1 cellular context compared by ENCODE assay signal in genomic region chr10:84525120-84525806, GRCh38.
TF ChIP-seq lines count a peak whose summit lies in the region.

No MANE protein-coding gene starts in this region.

TF ChIP-seq in K562, 482 proteins besides CTCF, POLR2A, EP300 and RAD21 (continued from another document and continues in another):
- no peak for TF ChIP-seq SFPQ (IDR thresholded peaks at IDR 0.05; ENCODE audit: low read depth, low read length)
- TF ChIP-seq HMGN3 (IDR thresholded peaks at IDR 0.05; ENCODE audit: borderline replicate concordance, extremely low read depth, insufficient read length, low read depth, low read length) = peak; percentile 67
- TF ChIP-seq MTF1 (CRISPR knock-in tag; IDR thresholded peaks at IDR 0.05; ENCODE audit: borderline replicate concordance) = peak; percentile 94
- TF ChIP-seq SRSF3 (IDR thresholded peaks at IDR 0.05; ENCODE audit: insufficient read depth, low read length) = no peak
- peak; percentile 76 for TF ChIP-seq ZNF764 (CRISPR knock-in tag; IDR thresholded peaks at IDR 0.05; ENCODE audit: low read depth)
- peak; percentile 91; the same call in 1 of the 2 replicates for TF ChIP-seq NR4A1 (CRISPR knock-in tag; IDR thresholded peaks at IDR 0.05)
- peak; percentile 100 for TF ChIP-seq NR4A1 (tag; IDR thresholded peaks at IDR 0.05)
- no peak for TF ChIP-seq DNMT1 (IDR thresholded peaks at IDR 0.05)
- TF ChIP-seq ZNF133 (CRISPR knock-in tag; IDR thresholded peaks at IDR 0.05) = no peak
- TF ChIP-seq MITF (IDR thresholded peaks at IDR 0.05) = peak; percentile 27; the same call in 1 of the 2 replicates
- TF ChIP-seq DIDO1 (tag; IDR thresholded peaks at IDR 0.05; ENCODE audit: low read depth) = peak; percentile 85
- peak; percentile 67; the same call in 1 of the 2 replicates for TF ChIP-seq ZKSCAN1 (IDR thresholded peaks at IDR 0.05; ENCODE audit: low read depth, low read length)
- TF ChIP-seq ZBTB17 (CRISPR knock-in tag; IDR thresholded peaks at IDR 0.05) = peak; percentile 97
- peak; percentile 87 for TF ChIP-seq DDX20 (tag; IDR thresholded peaks at IDR 0.05; ENCODE audit: low read depth)
- TF ChIP-seq, protein P1, sequence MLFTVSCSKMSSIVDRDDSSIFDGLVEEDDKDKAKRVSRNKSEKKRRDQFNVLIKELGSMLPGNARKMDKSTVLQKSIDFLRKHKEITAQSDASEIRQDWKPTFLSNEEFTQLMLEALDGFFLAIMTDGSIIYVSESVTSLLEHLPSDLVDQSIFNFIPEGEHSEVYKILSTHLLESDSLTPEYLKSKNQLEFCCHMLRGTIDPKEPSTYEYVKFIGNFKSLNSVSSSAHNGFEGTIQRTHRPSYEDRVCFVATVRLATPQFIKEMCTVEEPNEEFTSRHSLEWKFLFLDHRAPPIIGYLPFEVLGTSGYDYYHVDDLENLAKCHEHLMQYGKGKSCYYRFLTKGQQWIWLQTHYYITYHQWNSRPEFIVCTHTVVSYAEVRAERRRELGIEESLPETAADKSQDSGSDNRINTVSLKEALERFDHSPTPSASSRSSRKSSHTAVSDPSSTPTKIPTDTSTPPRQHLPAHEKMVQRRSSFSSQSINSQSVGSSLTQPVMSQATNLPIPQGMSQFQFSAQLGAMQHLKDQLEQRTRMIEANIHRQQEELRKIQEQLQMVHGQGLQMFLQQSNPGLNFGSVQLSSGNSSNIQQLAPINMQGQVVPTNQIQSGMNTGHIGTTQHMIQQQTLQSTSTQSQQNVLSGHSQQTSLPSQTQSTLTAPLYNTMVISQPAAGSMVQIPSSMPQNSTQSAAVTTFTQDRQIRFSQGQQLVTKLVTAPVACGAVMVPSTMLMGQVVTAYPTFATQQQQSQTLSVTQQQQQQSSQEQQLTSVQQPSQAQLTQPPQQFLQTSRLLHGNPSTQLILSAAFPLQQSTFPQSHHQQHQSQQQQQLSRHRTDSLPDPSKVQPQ (CRISPR knock-in tag; IDR thresholded peaks at IDR 0.05; ENCODE audit: borderline replicate concordance) = peak; percentile 96
- peak; percentile 87 for TF ChIP-seq HINFP (tag; conservative IDR thresholded peaks at IDR 0.05; ENCODE audit: low read depth)
- TF ChIP-seq RHOXF2B (CRISPR knock-in tag; conservative IDR thresholded peaks at IDR 0.05) = 0 out of 2 replicates have a peak, but pooled peaks have one; percentile 22
- no peak for TF ChIP-seq PHB (CRISPR knock-in tag; IDR thresholded peaks at IDR 0.05)
- no peak for TF ChIP-seq FOXP1 (CRISPR knock-in tag; IDR thresholded peaks at IDR 0.05)
- TF ChIP-seq ZNF589 (CRISPR knock-in tag; IDR thresholded peaks at IDR 0.05; ENCODE audit: low read depth) = peak; percentile 92
- no peak for TF ChIP-seq SETDB1 (IDR thresholded peaks at IDR 0.05; ENCODE audit: low read length)
- TF ChIP-seq, protein P2, sequence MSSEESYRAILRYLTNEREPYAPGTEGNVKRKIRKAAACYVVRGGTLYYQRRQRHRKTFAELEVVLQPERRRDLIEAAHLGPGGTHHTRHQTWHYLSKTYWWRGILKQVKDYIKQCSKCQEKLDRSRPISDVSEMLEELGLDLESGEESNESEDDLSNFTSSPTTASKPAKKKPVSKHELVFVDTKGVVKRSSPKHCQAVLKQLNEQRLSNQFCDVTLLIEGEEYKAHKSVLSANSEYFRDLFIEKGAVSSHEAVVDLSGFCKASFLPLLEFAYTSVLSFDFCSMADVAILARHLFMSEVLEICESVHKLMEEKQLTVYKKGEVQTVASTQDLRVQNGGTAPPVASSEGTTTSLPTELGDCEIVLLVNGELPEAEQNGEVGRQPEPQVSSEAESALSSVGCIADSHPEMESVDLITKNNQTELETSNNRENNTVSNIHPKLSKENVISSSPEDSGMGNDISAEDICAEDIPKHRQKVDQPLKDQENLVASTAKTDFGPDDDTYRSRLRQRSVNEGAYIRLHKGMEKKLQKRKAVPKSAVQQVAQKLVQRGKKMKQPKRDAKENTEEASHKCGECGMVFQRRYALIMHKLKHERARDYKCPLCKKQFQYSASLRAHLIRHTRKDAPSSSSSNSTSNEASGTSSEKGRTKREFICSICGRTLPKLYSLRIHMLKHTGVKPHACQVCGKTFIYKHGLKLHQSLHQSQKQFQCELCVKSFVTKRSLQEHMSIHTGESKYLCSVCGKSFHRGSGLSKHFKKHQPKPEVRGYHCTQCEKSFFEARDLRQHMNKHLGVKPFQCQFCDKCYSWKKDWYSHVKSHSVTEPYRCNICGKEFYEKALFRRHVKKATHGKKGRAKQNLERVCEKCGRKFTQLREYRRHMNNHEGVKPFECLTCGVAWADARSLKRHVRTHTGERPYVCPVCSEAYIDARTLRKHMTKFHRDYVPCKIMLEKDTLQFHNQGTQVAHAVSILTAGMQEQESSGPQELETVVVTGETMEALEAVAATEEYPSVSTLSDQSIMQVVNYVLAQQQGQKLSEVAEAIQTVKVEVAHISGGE (CRISPR knock-in tag; IDR thresholded peaks at IDR 0.05) = peak in 2 of 3 experiments; percentile 12 to 45; a peak in 1 of 6 replicates
- TF ChIP-seq ZNF668 (CRISPR knock-in tag; IDR thresholded peaks at IDR 0.05) = peak; percentile 88
- TF ChIP-seq HIVEP1 (CRISPR knock-in tag; IDR thresholded peaks at IDR 0.05) = peak; percentile 94
- TF ChIP-seq GTF2A2 (tag; IDR thresholded peaks at IDR 0.05) = peak; percentile 91
- no peak for TF ChIP-seq NR2C1 (IDR thresholded peaks at IDR 0.05)
- peak; percentile 89 for TF ChIP-seq NR2C1 (tag; IDR thresholded peaks at IDR 0.05)
- TF ChIP-seq COPS2 (conservative IDR thresholded peaks at IDR 0.05) = no peak
- no peak for TF ChIP-seq ATF1 (CRISPR knock-in tag; IDR thresholded peaks at IDR 0.05)
- peak; percentile 79 for TF ChIP-seq ATF1 (tag; IDR thresholded peaks at IDR 0.05)
- TF ChIP-seq CHD1 (IDR thresholded peaks at IDR 0.05; ENCODE audit: low read length) = no peak
- TF ChIP-seq SMARCB1 (IDR thresholded peaks at IDR 0.05; ENCODE audit: insufficient read length, low read depth) = no peak
- TF ChIP-seq SMAD3 (CRISPR knock-in tag; conservative IDR thresholded peaks at IDR 0.05) = peak; percentile 96
- TF ChIP-seq MGA (IDR thresholded peaks at IDR 0.05) = peak; percentile 63
- TF ChIP-seq CBX3 (IDR thresholded peaks at IDR 0.05; ENCODE audit: borderline replicate concordance in 1 of 2, low read length in 2 of 2) = no peak
- TF ChIP-seq E2F3 (CRISPR knock-in tag; IDR thresholded peaks at IDR 0.05) = peak; percentile 64; the same call in 1 of the 2 replicates
- no peak for TF ChIP-seq RB1 (IDR thresholded peaks at IDR 0.05; ENCODE audit: low read depth)
- TF ChIP-seq KLF1 (tag; IDR thresholded peaks at IDR 0.05) = peak; percentile 30; the same call in 1 of the 2 replicates
